ENCODE assay signal across 24 cellular contexts in genomic region chr2:233822781-233823730, GRCh38. TPM values are rescaled to one million over a fixed set of nuclear protein-coding genes. Genes with fewer than 3 reads are reported as not detected.
A peak's percentile ranks its signal among the peaks of the same experiment; 100 is the strongest.
DNase-seq lines count a peak whose midpoint lies in the region; ATAC-seq and TF ChIP-seq lines count a peak whose summit lies in the region.
"Had no signal": no experiment of that assay in that cellular context is flagged by ENCODE, and none has a peak within 500 bp of the region (broad histone marks: within the 10 kb centered on the region; RNA-seq: fewer than 3 reads in every experiment).

No MANE protein-coding gene starts in this region.

- H3K4me3 Mint-ChIP-seq in activated naive CD4-positive, alpha-beta T cell treated with anti-CD3 and anti-CD28 coated beads, Interleukin-2, amount 10 ng/mL, durations not matched to agents 7 days and 5 days = no peak overlapping the region
- no peak overlapping the region for H3K4me3 Mint-ChIP-seq in immature natural killer cell
- H3K4me3 Mint-ChIP-seq: activated CD4-positive, alpha-beta T cell treated with anti-CD3 and anti-CD28 coated beads, Interleukin-2, amount 10 ng/mL, durations not matched to agents 7 days and 5 days; CD4-positive, CD25-positive, alpha-beta regulatory T cell; IgD-negative memory B cell; naive thymus-derived CD4-positive, alpha-beta T cell; T-cell had no signal

- no peaks in the 10 kb centered on the region for H3K27me3 ChIP-seq in WERI-Rb-1 (ENCODE audit: insufficient read depth, low read depth, severe bottlenecking)
- no peaks in the 10 kb centered on the region for H3K27me3 ChIP-seq in tibial artery

- intact Hi-C loops in mucosa of descending colon (cut with DNase I, micrococcal nuclease) = no loop called here
- intact Hi-C loops in tibial artery (cut with DNase I; ENCODE audit: low total_unique reads) = no loop called here

- H3K36me3 Mint-ChIP-seq in activated naive CD4-positive, alpha-beta T cell treated with anti-CD3 and anti-CD28 coated beads, Interleukin-2, amount 10 ng/mL, durations not matched to agents 7 days and 5 days = no peaks in the 10 kb centered on the region
- H3K36me3 Mint-ChIP-seq in immature natural killer cell = no peaks in the 10 kb centered on the region
- H3K36me3 Mint-ChIP-seq: IgD-negative memory B cell; naive thymus-derived CD4-positive, alpha-beta T cell; T-cell had no signal

- H3K27me3 Mint-ChIP-seq in activated naive CD4-positive, alpha-beta T cell treated with anti-CD3 and anti-CD28 coated beads, Interleukin-2, amount 10 ng/mL, durations not matched to agents 7 days and 5 days = peaks cover 15% of the 10 kb centered on the region
- H3K27me3 Mint-ChIP-seq in immature natural killer cell (ENCODE audit: low read depth in 3 of 3) = peaks cover 0 to 7% (median 1%) of the 10 kb centered on the region in 3 donors

- ATAC-seq in mucosa of descending colon (peak; percentile 37), GM21786 (IDR thresholded peaks at IDR 0.05; ENCODE audit: unreplicated experiment) (no peak)
- ATAC-seq: naive thymus-derived CD4-positive, alpha-beta T cell; T-cell had no signal

- no peaks in the 10 kb centered on the region for H3K9me3 ChIP-seq in WERI-Rb-1 (ENCODE audit: severe bottlenecking)
- no peaks in the 10 kb centered on the region for H3K9me3 ChIP-seq in mucosa of descending colon
- peaks cover 0 to 10% (median 0%) of the 10 kb centered on the region in 3 donors for H3K9me3 ChIP-seq in tibial artery
- H3K9me3 ChIP-seq: prostate gland had no signal

- H3K27ac ChIP-seq in WERI-Rb-1 (no peak overlapping the region), tibial artery (no peak overlapping the region)
- H3K27ac ChIP-seq: prostate gland, spleen had no signal

- CTCF ChIA-PET in activated naive CD4-positive, alpha-beta T cell treated with anti-CD3 and anti-CD28 coated beads, Interleukin-2, amount 10 ng/mL, durations not matched to agents 7 days and 5 days (lab: Charles Lee) = no interaction called here

- H3K36me3 ChIP-seq in WERI-Rb-1 (no peaks in the 10 kb centered on the region), mucosa of descending colon (ENCODE audit: low read depth) (no peaks in the 10 kb centered on the region), tibial artery (no peaks in the 10 kb centered on the region)
- H3K36me3 ChIP-seq: prostate gland, spleen had no signal

- no peaks in the 10 kb centered on the region for H3K9me3 Mint-ChIP-seq in activated naive CD4-positive, alpha-beta T cell treated with anti-CD3 and anti-CD28 coated beads, Interleukin-2, amount 10 ng/mL, durations not matched to agents 7 days and 5 days
- H3K9me3 Mint-ChIP-seq in immature natural killer cell = no peaks in the 10 kb centered on the region
- H3K9me3 Mint-ChIP-seq: activated CD4-positive, alpha-beta T cell treated with anti-CD3 and anti-CD28 coated beads, Interleukin-2, amount 10 ng/mL, durations not matched to agents 7 days and 5 days; T-cell had no signal

- no peak overlapping the region for H3K27ac Mint-ChIP-seq in activated naive CD4-positive, alpha-beta T cell treated with anti-CD3 and anti-CD28 coated beads, Interleukin-2, amount 10 ng/mL, durations not matched to agents 7 days and 5 days
- H3K27ac Mint-ChIP-seq in immature natural killer cell = no peak overlapping the region
- H3K27ac Mint-ChIP-seq: activated CD4-positive, alpha-beta T cell treated with anti-CD3 and anti-CD28 coated beads, Interleukin-2, amount 10 ng/mL, durations not matched to agents 7 days and 5 days; CD4-positive, CD25-positive, alpha-beta regulatory T cell; T-cell had no signal

- TF ChIP-seq CTCF in WERI-Rb-1 (IDR thresholded peaks at IDR 0.05; ENCODE audit: low read depth, low read length) = no peak
- no peak for TF ChIP-seq CTCF in mucosa of descending colon (IDR thresholded peaks at IDR 0.05)
- TF ChIP-seq CTCF in tibial artery (IDR thresholded peaks at IDR 0.05) = no peak

- peak; percentile 19 for DNase-seq in activated naive CD4-positive, alpha-beta T cell treated with anti-CD3 and anti-CD28 coated beads, Interleukin-2, amount 10 ng/mL, durations not matched to agents 7 days and 5 days
- no peak for DNase-seq in activated naive CD4-positive, alpha-beta T cell (lab: John Stamatoyannopoulos, UW)
- DNase-seq in WERI-Rb-1 (peak; percentile 3), mucosa of descending colon (no peak), tibial artery (peak; percentile 16 to 50), immature natural killer cell (no peak), COLO829 (ENCODE audit: low spot score) (no peak)
- DNase-seq: activated CD4-positive, alpha-beta T cell treated with anti-CD3 and anti-CD28 coated beads, Interleukin-2, amount 10 ng/mL, durations not matched to agents 7 days and 5 days; activated naive CD4-positive, alpha-beta T cell treated with anti-CD3 and anti-CD28 coated beads, Interleukin-2, amount 50 U/mL, for 16 hours; CD4-positive, CD25-positive, alpha-beta regulatory T cell; GF-D8; mammary epithelial cell; MM.1S; naive thymus-derived CD4-positive, alpha-beta T cell; NCI-H2029 treated with DMSO at 0.1 percent for 48 hours; NCI-H446 had no signal

- no peak overlapping the region for H3K4me3 ChIP-seq in WERI-Rb-1 (ENCODE audit: low read depth, low read length)
- H3K4me3 ChIP-seq in mucosa of descending colon = no peak overlapping the region
- H3K4me3 ChIP-seq in tibial artery = no peak overlapping the region
- H3K4me3 ChIP-seq: prostate gland, spleen had no signal

- no peaks in the 10 kb centered on the region for H3K4me1 Mint-ChIP-seq in activated naive CD4-positive, alpha-beta T cell treated with anti-CD3 and anti-CD28 coated beads, Interleukin-2, amount 10 ng/mL, durations not matched to agents 7 days and 5 days
- no peaks in the 10 kb centered on the region for H3K4me1 Mint-ChIP-seq in immature natural killer cell
- H3K4me1 Mint-ChIP-seq: activated CD4-positive, alpha-beta T cell treated with anti-CD3 and anti-CD28 coated beads, Interleukin-2, amount 10 ng/mL, durations not matched to agents 7 days and 5 days; CD4-positive, CD25-positive, alpha-beta regulatory T cell; IgD-negative memory B cell; naive thymus-derived CD4-positive, alpha-beta T cell; T-cell had no signal

- H3K4me1 ChIP-seq in mucosa of descending colon (ENCODE audit: low read depth) (no peaks in the 10 kb centered on the region), tibial artery (no peaks in the 10 kb centered on the region)
- H3K4me1 ChIP-seq: prostate gland, spleen had no signal

RNA-seq across cellular contexts. Expression of gene HJURP, which starts 31.3 kb away (rescaled TPM):
- 1 to 10 TPM; 1.7 to 9.8 (median 3.6) TPM for total RNA-seq in mucosa of descending colon
- 1 to 10 TPM in 1 of 3 donors, under 1 TPM in 2; 0.47 to 1.2 (median 0.69) TPM for polyA plus RNA-seq in immature natural killer cell
- polyA plus RNA-seq: IgD-negative memory B cell had no signal

RNA-seq across cellular contexts. Expression of gene MROH2A, which starts 44.9 kb away (rescaled TPM):
- total RNA-seq in mucosa of descending colon = under 1 TPM in 1 of 3 donors, not detected in 2; 0.20 TPM
- not detected for polyA plus RNA-seq in immature natural killer cell
- total RNA-seq: activated CD4-positive, alpha-beta T cell treated with anti-CD3 and anti-CD28 coated beads, Interleukin-2, amount 10 ng/mL, durations not matched to agents 7 days and 5 days; astrocyte; CD4-positive, CD25-positive, alpha-beta regulatory T cell; H7; naive thymus-derived CD4-positive, alpha-beta T cell; T-cell; temporal lobe had no signal
- polyA plus RNA-seq: CD4-positive, CD25-positive, alpha-beta regulatory T cell; IgD-negative memory B cell; naive thymus-derived CD4-positive, alpha-beta T cell had no signal

Comparison
In these comparisons a context has a peak if more than half of its experiments do, and no peak if none do; other contexts are left out.
1. DNase-seq: peak in activated naive CD4-positive, alpha-beta T cell treated with anti-CD3 and anti-CD28 coated beads, Interleukin-2, amount 10 ng/mL, durations not matched to agents 7 days and 5 days (single experiment), WERI-Rb-1 (single experiment) and tibial artery (2 of 2); none in activated naive CD4-positive, alpha-beta T cell (0 of 4), mucosa of descending colon (0 of 3), immature natural killer cell (0 of 3) and COLO829 (single experiment).